In the genomic region with DNA sequence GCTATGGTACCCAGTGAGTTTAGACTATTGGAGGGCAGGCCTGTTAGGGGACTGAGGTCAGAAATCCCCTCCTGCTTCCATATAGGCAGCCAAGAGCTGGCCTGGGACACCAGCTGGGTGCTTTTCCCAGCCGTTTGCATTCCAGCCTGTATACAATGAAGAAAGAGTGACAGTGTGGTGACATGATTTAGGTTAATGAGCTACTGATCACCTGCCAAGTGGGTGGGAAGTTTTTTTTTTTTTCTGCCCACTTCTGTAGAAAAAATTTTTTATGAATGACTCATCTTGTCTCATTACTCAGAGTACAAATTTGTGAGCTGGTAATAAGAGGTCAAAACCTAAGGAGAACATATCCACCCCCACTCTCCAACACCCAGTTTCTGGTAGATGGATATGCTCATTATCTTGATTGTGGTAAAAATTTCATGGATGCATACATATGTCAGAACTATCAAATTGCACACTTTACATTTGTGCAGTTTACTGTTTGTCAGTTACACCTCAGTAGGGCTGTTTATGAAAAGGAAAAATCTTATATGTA, we compare ENCODE assay signal across 8 cellular contexts. TPM values are rescaled to one million over a fixed set of nuclear protein-coding genes. Genes with fewer than 3 reads are reported as not detected.
A peak's percentile ranks its signal among the peaks of the same experiment; 100 is the strongest.
DNase-seq lines count a peak whose midpoint lies in the region; ATAC-seq, FAIRE-seq and TF ChIP-seq lines count a peak whose summit lies in the region.

No MANE protein-coding gene starts in this region.

- H3K4me1 ChIP-seq in GM23248 (ENCODE audit: insufficient read depth) (peaks cover 10% of the 10 kb centered on the region), keratinocyte (ENCODE audit: control insufficient read depth, extremely low read depth, insufficient read depth, low read length) (peaks cover 14% of the 10 kb centered on the region), ovary (ENCODE audit: insufficient read depth) (no peaks in the 10 kb centered on the region)

- no peak for TF ChIP-seq CTCF in keratinocyte (optimal IDR thresholded peaks at IDR 0.05 in 1 of 3, IDR thresholded peaks at IDR 0.05 in 1 of 3, conservative IDR thresholded peaks at IDR 0.05 in 1 of 3; ENCODE audit: extremely low read depth in 1 of 3, insufficient read depth in 2 of 3, low read length in 3 of 3)
- TF ChIP-seq CTCF in ovary (IDR thresholded peaks at IDR 0.05) = no peak

- dilution Hi-C loops in keratinocyte (cut with MboI; ENCODE audit: extremely low pct_ligation_motif_present, low sequenced_read_pairs) = no loop called here

- in situ Hi-C loops in ACHN (cut with HindIII; ENCODE audit: low pct_ligation_motif_present, low pct_unique_long_range_greater_than_20kb, low sequenced_read_pairs) (no loop called here), GM23248 (cut with MboI) (no loop called here), SK-MEL-5 (cut with HindIII; ENCODE audit: low pct_unique_long_range_greater_than_20kb, low sequenced_read_pairs) (no loop called here)

- H3K4me2 ChIP-seq in GM23248 (ENCODE audit: unreplicated experiment) = no peak overlapping the region
- peak overlapping the region; percentile 54 for H3K4me2 ChIP-seq in keratinocyte (ENCODE audit: control insufficient read depth, extremely low read depth, insufficient read depth, low read depth, low read length)

- intact Hi-C loops in ovary (cut with DNase I) (no loop called here), posterior cingulate gyrus (cut with DNase I) (no loop called here)

- H3K27me3 ChIP-seq in GM23248 (replicated peaks; ENCODE audit: insufficient read depth) (peaks cover 39% of the 10 kb centered on the region), keratinocyte (ENCODE audit: control insufficient read depth, extremely low read depth, insufficient read depth, low read length) (no peaks in the 10 kb centered on the region), ovary (no peaks in the 10 kb centered on the region)

- no peaks in the 10 kb centered on the region for H3K9me3 ChIP-seq in GM23248 (ENCODE audit: low read depth)
- no peaks in the 10 kb centered on the region for H3K9me3 ChIP-seq in keratinocyte (ENCODE audit: control insufficient read depth, low read depth, low read length)
- H3K9me3 ChIP-seq in ovary = no peaks in the 10 kb centered on the region

- DNase-seq in ACHN = peak; percentile 87
- DNase-seq in GM23248 = peak; percentile 68
- peak; percentile 70 for DNase-seq in SK-MEL-5 (ENCODE audit: low read depth, low spot score)
- peak; percentile 52 for DNase-seq in keratinocyte (ENCODE audit: low read depth, low spot score)
- DNase-seq in NOMO-1 (lab: John Stamatoyannopoulos, UW; ENCODE audit: unreplicated experiment in 2 of 2) = no peak
- DNase-seq in ovary = no peak
- DNase-seq in posterior cingulate gyrus = no peak

- H3K79me2 ChIP-seq in GM23248 (ENCODE audit: insufficient read depth) (no peaks in the 10 kb centered on the region), keratinocyte (ENCODE audit: control insufficient read depth, insufficient read depth, low read length) (no peaks in the 10 kb centered on the region)

- H3F3A ChIP-seq in GM23248 (ENCODE audit: insufficient read depth) = 0 out of 2 replicates have a peak, but pooled peaks cover 8% of the 10 kb centered on the region

- no peak for TF ChIP-seq POLR2A in ovary (IDR thresholded peaks at IDR 0.05)

- H3K9me2 ChIP-seq in GM23248 (ENCODE audit: insufficient read depth) = no peaks in the 10 kb centered on the region

- FAIRE-seq in keratinocyte (lab: Jason Lieb, UNC) = peak; percentile 55

- H3K36me3 ChIP-seq in GM23248 (ENCODE audit: low read depth) = no peaks in the 10 kb centered on the region
- no peaks in the 10 kb centered on the region for H3K36me3 ChIP-seq in keratinocyte (ENCODE audit: control insufficient read depth in 2 of 2, extremely low read depth in 1 of 2, insufficient read depth in 2 of 2, low read length in 2 of 2)
- no peaks in the 10 kb centered on the region for H3K36me3 ChIP-seq in ovary

- TF ChIP-seq EP300 in ovary (IDR thresholded peaks at IDR 0.05) = no peak

- 0% methylated on average over 1 of the region's 1 CpG for WGBS in GM23248 (ENCODE audit: low coverage in 1 of 2, low lambda C conversion rate in 2 of 2, missing lambda C conversion rate in 2 of 2), 2 experiments
- WGBS in ovary, 3 donors = 0% methylated on average over 1 of the region's 1 CpG

- H3K4me3 ChIP-seq in GM23248 (no peak overlapping the region), keratinocyte (ENCODE audit: control insufficient read depth in 2 of 3, extremely low read depth in 1 of 3, insufficient read depth in 2 of 3, low read depth in 1 of 3, low read length in 3 of 3) (no peak overlapping the region), ovary (no peak overlapping the region)

- H2AFZ ChIP-seq in GM23248 (no peak overlapping the region), keratinocyte (ENCODE audit: control insufficient read depth, low read length) (no peak overlapping the region)

- H3K27ac ChIP-seq in GM23248 (no peak overlapping the region), keratinocyte (ENCODE audit: control insufficient read depth, insufficient read depth, low read length) (peak overlapping the region; percentile 2), ovary (no peak overlapping the region)

- H3K9ac ChIP-seq in GM23248 (no peak overlapping the region), keratinocyte (ENCODE audit: control insufficient read depth, extremely low read depth, insufficient read depth, low read length) (no peak overlapping the region)

- no peaks in the 10 kb centered on the region for H4K20me1 ChIP-seq in GM23248 (ENCODE audit: insufficient read depth)
- H4K20me1 ChIP-seq in keratinocyte (ENCODE audit: control insufficient read depth, extremely low read depth, insufficient read depth, low read length) = no peaks in the 10 kb centered on the region

- no peaks in the 10 kb centered on the region for H3K9me1 ChIP-seq in keratinocyte (ENCODE audit: control insufficient read depth, extremely low read depth, insufficient read depth, low read length)

- no peak for ATAC-seq in HG02973 (IDR thresholded peaks at IDR 0.05; ENCODE audit: unreplicated experiment)

RNA-seq across cellular contexts. Expression of a gene that starts 16.4 kb away (rescaled TPM):
- total RNA-seq in GM23248 (2014; rRNA removed; shearing (Covaris generic)) = not detected in 2 replicates
- polyA plus RNA-seq in GM23248 (2016; fragmentation: Nextera tagmentation; extraction: Ambion mirVana) (0.06 TPM in 1 of 2 replicates, not detected in the other), keratinocyte (2.0 to 4.1 TPM (median 2.9 TPM) in 3 replicates), ovary (1 to 10 TPM; 1.0 to 4.3 TPM)
- 1.9 and 2.7 TPM in 2 replicates for total RNA-seq in SK-MEL-5 (2014; rRNA removed; shearing (Covaris generic))
- polyA plus RNA-seq in SK-MEL-5 (2015; cell fraction: cytosol; rRNA removed) = 2.7 and 4.6 TPM in 2 replicates
- 7.7 and 21.2 TPM in 2 replicates for polyA plus RNA-seq in SK-MEL-5 (2015; cell fraction: nucleus; rRNA removed)
- 28.0 TPM for polyA plus RNA-seq in keratinocyte (2011; ENCODE audit: low read depth)
- 1.2 and 1.8 TPM in 2 replicates for polyA plus RNA-seq in keratinocyte (2011; cell fraction: cytosol; rRNA removed)
- polyA plus RNA-seq in keratinocyte (2011; cell fraction: nucleus; rRNA removed) = 11.2 and 11.8 TPM in 2 replicates
- polyA plus RNA-seq in keratinocyte (2012; ENCODE audit: low replicate concordance) = 5.5 and 22.1 TPM in 2 replicates
- 1.6 to 9.2 TPM (median 4.0 TPM) in 3 replicates for polyA minus RNA-seq in keratinocyte
- 1.2 TPM for polyA minus RNA-seq in keratinocyte (2011; cell fraction: cytosol; rRNA and poly(A)+ RNA removed)
- 3.5 and 4.7 TPM in 2 replicates for polyA minus RNA-seq in keratinocyte (2011; cell fraction: nucleus; rRNA and poly(A)+ RNA removed)
- 10 to 100 TPM in 1 of 7 donors, 1 to 10 TPM in 6; 3.2 to 26.8 (median 5.3) TPM for total RNA-seq in ovary

RNA-seq across cellular contexts. Expression of a gene that starts 35.5 kb away (rescaled TPM):
- total RNA-seq in GM23248 (2014; rRNA removed; shearing (Covaris generic)) = 14.7 and 14.9 TPM in 2 replicates
- 11.6 and 15.5 TPM in 2 replicates for polyA plus RNA-seq in GM23248 (2016; fragmentation: Nextera tagmentation; extraction: Ambion mirVana)
- 25.3 and 25.5 TPM in 2 replicates for total RNA-seq in SK-MEL-5 (2014; rRNA removed; shearing (Covaris generic))
- 33.3 and 51.0 TPM in 2 replicates for polyA plus RNA-seq in SK-MEL-5 (2015; cell fraction: cytosol; rRNA removed)
- 239 and 241 TPM in 2 replicates for polyA plus RNA-seq in SK-MEL-5 (2015; cell fraction: nucleus; rRNA removed)
- polyA plus RNA-seq in keratinocyte = 24.9 to 29.9 TPM (median 28.8 TPM) in 3 replicates
- 11.9 TPM for polyA plus RNA-seq in keratinocyte (2011; ENCODE audit: low read depth)
- polyA plus RNA-seq in keratinocyte (2011; cell fraction: cytosol; rRNA removed) = 8.9 and 12.5 TPM in 2 replicates
- 117 and 126 TPM in 2 replicates for polyA plus RNA-seq in keratinocyte (2011; cell fraction: nucleus; rRNA removed)
- 14.4 and 18.6 TPM in 2 replicates for polyA plus RNA-seq in keratinocyte (2012; ENCODE audit: low replicate concordance)
- polyA minus RNA-seq in keratinocyte = 53.3 to 105 TPM (median 69.6 TPM) in 3 replicates
- polyA minus RNA-seq in keratinocyte (2011; cell fraction: cytosol; rRNA and poly(A)+ RNA removed) = 11.9 TPM
- polyA minus RNA-seq in keratinocyte (2011; cell fraction: nucleus; rRNA and poly(A)+ RNA removed) = 38.3 and 84.5 TPM in 2 replicates
- 100 to 1,000 TPM in 5 of 7 donors, 10 to 100 TPM in 2; 54.8 to 151 (median 104) TPM for total RNA-seq in ovary
- polyA plus RNA-seq in ovary = 100 to 1,000 TPM in 1 of 2 donors, 10 to 100 TPM in 1; 34.6 to 110 TPM

RNA-seq across cellular contexts. Expression of a gene that starts 45.3 kb away (rescaled TPM):
- 11.5 and 20.3 TPM in 2 replicates for total RNA-seq in GM23248 (2014; rRNA removed; shearing (Covaris generic))
- 19.2 and 20.5 TPM in 2 replicates for polyA plus RNA-seq in GM23248 (2016; fragmentation: Nextera tagmentation; extraction: Ambion mirVana)
- total RNA-seq in SK-MEL-5 (2014; rRNA removed; shearing (Covaris generic)) = 4.2 and 7.1 TPM in 2 replicates
- polyA plus RNA-seq in SK-MEL-5 (2015; cell fraction: cytosol; rRNA removed) = 6.1 and 6.6 TPM in 2 replicates
- polyA plus RNA-seq in SK-MEL-5 (2015; cell fraction: nucleus; rRNA removed) = 8.0 and 8.8 TPM in 2 replicates
- polyA plus RNA-seq in keratinocyte = 70.0 to 82.3 TPM (median 80.1 TPM) in 3 replicates
- polyA plus RNA-seq in keratinocyte (2011; ENCODE audit: low read depth) = 232 TPM
- polyA plus RNA-seq in keratinocyte (2011; cell fraction: cytosol; rRNA removed) = 68.6 and 92.2 TPM in 2 replicates
- polyA plus RNA-seq in keratinocyte (2011; cell fraction: nucleus; rRNA removed) = 155 and 156 TPM in 2 replicates
- 65.9 and 73.6 TPM in 2 replicates for polyA plus RNA-seq in keratinocyte (2012; ENCODE audit: low replicate concordance)
- polyA minus RNA-seq in keratinocyte = 52.3 to 67.8 TPM (median 57.4 TPM) in 3 replicates
- polyA minus RNA-seq in keratinocyte (2011; cell fraction: cytosol; rRNA and poly(A)+ RNA removed) = 54.3 TPM
- 52.9 and 96.0 TPM in 2 replicates for polyA minus RNA-seq in keratinocyte (2011; cell fraction: nucleus; rRNA and poly(A)+ RNA removed)
- total RNA-seq in ovary = 10 to 100 TPM in 1 of 7 donors, 1 to 10 TPM in 6; 5.0 to 10.1 (median 7.3) TPM
- polyA plus RNA-seq in ovary = 10 to 100 TPM in 1 of 2 donors, 1 to 10 TPM in 1; 6.6 to 10.2 TPM

Comparison
In these comparisons a context has a peak if more than half of its experiments do, and no peak if none do; other contexts are left out.
1. DNase-seq: peak in ACHN (single experiment), GM23248 (single experiment), SK-MEL-5 (single experiment) and keratinocyte (single experiment); none in NOMO-1 (0 of 2), ovary (0 of 5) and posterior cingulate gyrus (0 of 10).